Comparison of ENCODE assay signal across 21 cellular contexts in genomic region chr7:1015196-1015595, GRCh38. TPM values are rescaled to one million over a fixed set of nuclear protein-coding genes. Genes with fewer than 3 reads are reported as not detected.
A peak's percentile ranks its signal among the peaks of the same experiment; 100 is the strongest.
DNase-seq lines count a peak whose midpoint lies in the region; ATAC-seq and TF ChIP-seq lines count a peak whose summit lies in the region.
"Had no signal": no experiment of that assay in that cellular context is flagged by ENCODE, and none has a peak within 500 bp of the region (broad histone marks: within the 10 kb centered on the region; RNA-seq: fewer than 3 reads in every experiment).

No MANE protein-coding gene starts in this region.

- H3K27me3 ChIP-seq in cardiac muscle cell: no peaks in the 10 kb centered on the region
- H3K27me3 ChIP-seq: Peyer's patch had no signal

- intact Hi-C loops in Right ventricle myocardium inferior (cut with DNase I): no loop called here

- CTCF ChIA-PET in WTC11 (lab: Charles Lee): no interaction called here

- no peaks in the 10 kb centered on the region for H3K36me3 ChIP-seq in cardiac muscle cell
- H3K36me3 ChIP-seq: Peyer's patch had no signal

- POLR2A ChIA-PET in WTC11 (lab: Charles Lee): no interaction called here

- H3K9me3 Mint-ChIP-seq in WTC11 (no peaks in the 10 kb centered on the region), type B pancreatic cell (no peaks in the 10 kb centered on the region)

- no peak for DNase-seq in cardiac muscle cell (ENCODE audit: low read depth in 1 of 2, low spot score in 1 of 2)
- no peak for DNase-seq in Right ventricle myocardium inferior (ENCODE audit: missing footprints)
- peak; percentile 47 for DNase-seq in NCI-H2107 (lab: John Stamatoyannopoulos, UW)
- no peak for DNase-seq in WTC11 (ENCODE audit: low spot score)
- DNase-seq in type B pancreatic cell (ENCODE audit: extremely low spot score, unreplicated experiment): no peak
- DNase-seq in GM03348 (ENCODE audit: low spot score): no peak
- DNase-seq: ACHN; AML-193; Calu3; CD4-positive, CD25-positive, alpha-beta regulatory T cell; DMS53; MV-4-11; NCI-H1694; NCI-H774; Peyer's patch; SHP77 treated with DMSO at 0.1 percent for 48 hours had no signal

- no peak for ATAC-seq in Right ventricle myocardium inferior
- no peak for ATAC-seq in WTC11
- no peak for ATAC-seq in HG02840 (IDR thresholded peaks at IDR 0.05; ENCODE audit: low FRiP score, unreplicated experiment)
- ATAC-seq: SK-N-SH treated with all-trans-retinoic acid at 6 μM for 48 hours had no signal

- no peaks in the 10 kb centered on the region for H3K9me3 ChIP-seq in cardiac muscle cell (ENCODE audit: low read depth)
- H3K9me3 ChIP-seq: HAP-1, Peyer's patch had no signal

- H3K27ac Mint-ChIP-seq in WTC11 (peak overlapping the region; percentile 32; the same call in 1 of the 2 replicates), type B pancreatic cell (peak overlapping the region; percentile 23)
- H3K27ac Mint-ChIP-seq: CD4-positive, CD25-positive, alpha-beta regulatory T cell; T-helper 1 cell treated with Interleukin-12 subunit alpha and Interleukin-12 subunit beta and Interleukin-4 antibody, amounts not matched to agents 30 μg/mL and 1 μg/mL, for 36 hours had no signal

- H3K4me1 Mint-ChIP-seq in WTC11 (no peaks in the 10 kb centered on the region), type B pancreatic cell (ENCODE audit: unreplicated experiment) (peaks cover 10% of the 10 kb centered on the region)

- peak overlapping the region; percentile 52 for H3K27ac ChIP-seq in cardiac muscle cell
- H3K27ac ChIP-seq: HL-60, Peyer's patch had no signal

- TF ChIP-seq CTCF in cardiac muscle cell (IDR thresholded peaks at IDR 0.05; ENCODE audit: low read depth, low read length): no peak
- TF ChIP-seq CTCF in WTC11 (IDR thresholded peaks at IDR 0.05): no peak
- TF ChIP-seq CTCF in type B pancreatic cell (conservative IDR thresholded peaks at IDR 0.05): no peak

- H3K27me3 Mint-ChIP-seq in WTC11 (ENCODE audit: low read depth) (no peaks in the 10 kb centered on the region), type B pancreatic cell (no peaks in the 10 kb centered on the region)
- H3K27me3 Mint-ChIP-seq: CD4-positive, CD25-positive, alpha-beta regulatory T cell had no signal

- no peaks in the 10 kb centered on the region for H3K4me1 ChIP-seq in cardiac muscle cell (ENCODE audit: low read depth)
- H3K4me1 ChIP-seq: HAP-1 had no signal

- no peaks in the 10 kb centered on the region; the same call in 1 of the 2 replicates for H3K36me3 Mint-ChIP-seq in WTC11
- H3K36me3 Mint-ChIP-seq in type B pancreatic cell: peaks cover 4% of the 10 kb centered on the region

- H3K4me3 Mint-ChIP-seq in WTC11 (no peak overlapping the region), type B pancreatic cell (no peak overlapping the region)
- H3K4me3 Mint-ChIP-seq: T-helper 1 cell treated with Interleukin-12 subunit alpha and Interleukin-12 subunit beta and Interleukin-4 antibody, amounts not matched to agents 30 μg/mL and 1 μg/mL, for 36 hours had no signal

- H3K4me3 ChIP-seq in cardiac muscle cell: no peak overlapping the region
- H3K4me3 ChIP-seq: HAP-1, Peyer's patch had no signal

TF ChIP-seq in WTC11, 78 proteins besides CTCF, POLR2A, EP300 and RAD21:
- TF ChIP-seq E2F4 (CRISPR knock-in tag; IDR thresholded peaks at IDR 0.05; ENCODE audit: borderline replicate concordance, low read depth) (no peak), ZNF219 (CRISPR knock-in tag; IDR thresholded peaks at IDR 0.05; ENCODE audit: borderline replicate concordance) (no peak), RELA (CRISPR knock-in tag; IDR thresholded peaks at IDR 0.05; ENCODE audit: borderline replicate concordance) (no peak), JAZF1 (CRISPR knock-in tag; IDR thresholded peaks at IDR 0.05) (no peak), ETV6 (CRISPR knock-in tag; IDR thresholded peaks at IDR 0.05) (no peak), SMAD4 (CRISPR knock-in tag; IDR thresholded peaks at IDR 0.05) (no peak), ZNF121 (CRISPR knock-in tag; IDR thresholded peaks at IDR 0.05) (no peak), OVOL2 (CRISPR knock-in tag; IDR thresholded peaks at IDR 0.05; ENCODE audit: borderline replicate concordance) (no peak), MXD4 (CRISPR knock-in tag; IDR thresholded peaks at IDR 0.05; ENCODE audit: borderline replicate concordance) (no peak), TP53 (CRISPR knock-in tag; IDR thresholded peaks at IDR 0.05) (no peak), NFYB (CRISPR knock-in tag; conservative IDR thresholded peaks at IDR 0.05; ENCODE audit: low read depth) (no peak), ZBTB21 (CRISPR knock-in tag; IDR thresholded peaks at IDR 0.05; ENCODE audit: borderline replicate concordance) (no peak), RORB (CRISPR knock-in tag; IDR thresholded peaks at IDR 0.05) (no peak), ZMAT4 (CRISPR knock-in tag; IDR thresholded peaks at IDR 0.05) (no peak)
- TF ChIP-seq, protein P1, sequence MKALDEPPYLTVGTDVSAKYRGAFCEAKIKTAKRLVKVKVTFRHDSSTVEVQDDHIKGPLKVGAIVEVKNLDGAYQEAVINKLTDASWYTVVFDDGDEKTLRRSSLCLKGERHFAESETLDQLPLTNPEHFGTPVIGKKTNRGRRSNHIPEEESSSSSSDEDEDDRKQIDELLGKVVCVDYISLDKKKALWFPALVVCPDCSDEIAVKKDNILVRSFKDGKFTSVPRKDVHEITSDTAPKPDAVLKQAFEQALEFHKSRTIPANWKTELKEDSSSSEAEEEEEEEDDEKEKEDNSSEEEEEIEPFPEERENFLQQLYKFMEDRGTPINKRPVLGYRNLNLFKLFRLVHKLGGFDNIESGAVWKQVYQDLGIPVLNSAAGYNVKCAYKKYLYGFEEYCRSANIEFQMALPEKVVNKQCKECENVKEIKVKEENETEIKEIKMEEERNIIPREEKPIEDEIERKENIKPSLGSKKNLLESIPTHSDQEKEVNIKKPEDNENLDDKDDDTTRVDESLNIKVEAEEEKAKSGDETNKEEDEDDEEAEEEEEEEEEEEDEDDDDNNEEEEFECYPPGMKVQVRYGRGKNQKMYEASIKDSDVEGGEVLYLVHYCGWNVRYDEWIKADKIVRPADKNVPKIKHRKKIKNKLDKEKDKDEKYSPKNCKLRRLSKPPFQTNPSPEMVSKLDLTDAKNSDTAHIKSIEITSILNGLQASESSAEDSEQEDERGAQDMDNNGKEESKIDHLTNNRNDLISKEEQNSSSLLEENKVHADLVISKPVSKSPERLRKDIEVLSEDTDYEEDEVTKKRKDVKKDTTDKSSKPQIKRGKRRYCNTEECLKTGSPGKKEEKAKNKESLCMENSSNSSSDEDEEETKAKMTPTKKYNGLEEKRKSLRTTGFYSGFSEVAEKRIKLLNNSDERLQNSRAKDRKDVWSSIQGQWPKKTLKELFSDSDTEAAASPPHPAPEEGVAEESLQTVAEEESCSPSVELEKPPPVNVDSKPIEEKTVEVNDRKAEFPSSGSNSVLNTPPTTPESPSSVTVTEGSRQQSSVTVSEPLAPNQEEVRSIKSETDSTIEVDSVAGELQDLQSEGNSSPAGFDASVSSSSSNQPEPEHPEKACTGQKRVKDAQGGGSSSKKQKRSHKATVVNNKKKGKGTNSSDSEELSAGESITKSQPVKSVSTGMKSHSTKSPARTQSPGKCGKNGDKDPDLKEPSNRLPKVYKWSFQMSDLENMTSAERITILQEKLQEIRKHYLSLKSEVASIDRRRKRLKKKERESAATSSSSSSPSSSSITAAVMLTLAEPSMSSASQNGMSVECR (CRISPR knock-in tag; IDR thresholded peaks at IDR 0.05; ENCODE audit: borderline replicate concordance): no peak
- TF ChIP-seq, protein P2, sequence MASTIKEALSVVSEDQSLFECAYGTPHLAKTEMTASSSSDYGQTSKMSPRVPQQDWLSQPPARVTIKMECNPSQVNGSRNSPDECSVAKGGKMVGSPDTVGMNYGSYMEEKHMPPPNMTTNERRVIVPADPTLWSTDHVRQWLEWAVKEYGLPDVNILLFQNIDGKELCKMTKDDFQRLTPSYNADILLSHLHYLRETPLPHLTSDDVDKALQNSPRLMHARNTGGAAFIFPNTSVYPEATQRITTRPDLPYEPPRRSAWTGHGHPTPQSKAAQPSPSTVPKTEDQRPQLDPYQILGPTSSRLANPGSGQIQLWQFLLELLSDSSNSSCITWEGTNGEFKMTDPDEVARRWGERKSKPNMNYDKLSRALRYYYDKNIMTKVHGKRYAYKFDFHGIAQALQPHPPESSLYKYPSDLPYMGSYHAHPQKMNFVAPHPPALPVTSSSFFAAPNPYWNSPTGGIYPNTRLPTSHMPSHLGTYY (CRISPR knock-in tag; IDR thresholded peaks at IDR 0.05): no peak

RNA-seq across cellular contexts. Expression of gene GPR146, which starts 29.1 kb away (rescaled TPM):
- total RNA-seq in cardiac muscle cell (11.2 and 16.3 TPM in 2 replicates), Right ventricle myocardium inferior (30.6 TPM), WTC11 (2021) (0.87 to 1.1 TPM (median 0.92 TPM) in 3 replicates), type B pancreatic cell (ENCODE audit: low replicate concordance) (1.2 TPM in 2 replicates)
- polyA plus RNA-seq in cardiac muscle cell: 4.4 and 7.5 TPM in 2 replicates

RNA-seq across cellular contexts. Expression of gene CYP2W1, which starts 32.2 kb away (rescaled TPM):
- total RNA-seq in cardiac muscle cell: 3.4 TPM in 1 of 2 replicates, not detected in the other
- 0.10 TPM in 1 of 2 replicates, not detected in the other for polyA plus RNA-seq in cardiac muscle cell
- not detected for total RNA-seq in Right ventricle myocardium inferior
- 0.48 TPM in 1 of 3 replicates, not detected in the others for total RNA-seq in WTC11 (2021)
- 13.6 and 15.3 TPM in 2 replicates for total RNA-seq in type B pancreatic cell (ENCODE audit: low replicate concordance)
- total RNA-seq: CD4-positive, CD25-positive, alpha-beta regulatory T cell had no signal
- polyA plus RNA-seq: CD4-positive, CD25-positive, alpha-beta regulatory T cell had no signal

RNA-seq across cellular contexts. Expression of gene COX19, which starts 39.8 kb away (rescaled TPM):
- total RNA-seq in cardiac muscle cell: 11.7 and 18.1 TPM in 2 replicates
- 18.3 and 23.6 TPM in 2 replicates for polyA plus RNA-seq in cardiac muscle cell
- total RNA-seq in Right ventricle myocardium inferior: 8.2 TPM
- total RNA-seq in WTC11 (2021): 10.2 to 13.2 TPM (median 10.4 TPM) in 3 replicates
- total RNA-seq in type B pancreatic cell (ENCODE audit: low replicate concordance): 14.8 and 15.4 TPM in 2 replicates
